ENCODE assay signal across 1 cellular context in genomic region chr6:1230689-1231605, GRCh38.
A peak's percentile ranks its signal among the peaks of the same experiment; 100 is the strongest.
TF ChIP-seq lines count a peak whose summit lies in the region.

No MANE protein-coding gene starts in this region.

TF ChIP-seq in HepG2, 621 proteins besides CTCF, POLR2A, EP300 and RAD21 (continued from another document and continues in another):
- TF ChIP-seq KAT8 (CRISPR knock-in tag; IDR thresholded peaks at IDR 0.05) (peak; percentile 65), NFIC (IDR thresholded peaks at IDR 0.05; ENCODE audit: low read length) (peak; percentile 72; the same call in 1 of the 2 replicates), RFXAP (CRISPR knock-in tag; IDR thresholded peaks at IDR 0.05; ENCODE audit: borderline replicate concordance) (0 out of 2 replicates have a peak, but pooled peaks have one; percentile 33), ZBTB43 (CRISPR knock-in tag; conservative IDR thresholded peaks at IDR 0.05) (peak; percentile 79), ZNF292 (CRISPR knock-in tag; IDR thresholded peaks at IDR 0.05; ENCODE audit: borderline replicate concordance, low read depth) (no peak), FOSL2 (CRISPR knock-in tag; IDR thresholded peaks at IDR 0.05) (peak; percentile 80), IRF9 (CRISPR knock-in tag; IDR thresholded peaks at IDR 0.05; ENCODE audit: borderline replicate concordance) (peak; percentile 53; the same call in 1 of the 2 replicates), KDM5B (CRISPR knock-in tag; IDR thresholded peaks at IDR 0.05; ENCODE audit: borderline replicate concordance) (peak; percentile 80; the same call in 1 of the 2 replicates), ESRRA (CRISPR knock-in tag; IDR thresholded peaks at IDR 0.05; ENCODE audit: low read depth) (peak; percentile 52; the same call in 1 of the 2 replicates), PAX8 (CRISPR knock-in tag; IDR thresholded peaks at IDR 0.05; ENCODE audit: borderline replicate concordance) (peak; percentile 69; the same call in 1 of the 2 replicates), ZNF530 (CRISPR knock-in tag; IDR thresholded peaks at IDR 0.05; ENCODE audit: low read depth) (no peak), HMG20A (CRISPR knock-in tag; IDR thresholded peaks at IDR 0.05; ENCODE audit: borderline replicate concordance) (peak; percentile 57; the same call in 1 of the 2 replicates), PRPF4 (IDR thresholded peaks at IDR 0.05; ENCODE audit: low read depth, low read length, poor library complexity, severe bottlenecking) (no peak), FUBP1 (CRISPR knock-in tag; IDR thresholded peaks at IDR 0.05; ENCODE audit: borderline replicate concordance) (peak; percentile 63; the same call in 1 of the 2 replicates), ZNF580 (CRISPR knock-in tag; IDR thresholded peaks at IDR 0.05; ENCODE audit: borderline replicate concordance, low read depth) (peak; percentile 61), SOX13 (IDR thresholded peaks at IDR 0.05) (0 out of 2 replicates have a peak, but pooled peaks have one; percentile 37), SOX13 (CRISPR knock-in tag; conservative IDR thresholded peaks at IDR 0.05 in 1 of 2, IDR thresholded peaks at IDR 0.05 in 1 of 2) (peak in 1 of 2 experiments; percentile 89; a peak in 2 of 4 replicates), TCF12 (IDR thresholded peaks at IDR 0.05) (no peak), TCF12 (CRISPR knock-in tag; IDR thresholded peaks at IDR 0.05) (peak; percentile 55; the same call in 1 of the 2 replicates), STAG1 (CRISPR knock-in tag; IDR thresholded peaks at IDR 0.05) (peak; percentile 11; the same call in 1 of the 2 replicates), ZNF781 (CRISPR knock-in tag; IDR thresholded peaks at IDR 0.05; ENCODE audit: borderline replicate concordance, not compliant biosample characterization) (peak; percentile 49), SIN3B (IDR thresholded peaks at IDR 0.05; ENCODE audit: low read length) (no peak), ZNF777 (CRISPR knock-in tag; IDR thresholded peaks at IDR 0.05) (peak; percentile 57), RARG (CRISPR knock-in tag; IDR thresholded peaks at IDR 0.05; ENCODE audit: low read depth) (peak; percentile 84; the same call in 1 of the 2 replicates), DMAP1 (CRISPR knock-in tag; IDR thresholded peaks at IDR 0.05) (peak; percentile 77), FLYWCH1 (CRISPR knock-in tag; IDR thresholded peaks at IDR 0.05) (peak; percentile 62; the same call in 1 of the 2 replicates), ZNF891 (CRISPR knock-in tag; IDR thresholded peaks at IDR 0.05) (no peak), BRD4 (CRISPR knock-in tag; IDR thresholded peaks at IDR 0.05) (peak; percentile 97), NKX3-1 (CRISPR knock-in tag; IDR thresholded peaks at IDR 0.05) (peak; percentile 28; the same call in 1 of the 2 replicates), ZNF205 (CRISPR knock-in tag; IDR thresholded peaks at IDR 0.05) (peak; percentile 30; the same call in 1 of the 2 replicates), BORCS8-MEF2B (CRISPR knock-in tag; IDR thresholded peaks at IDR 0.05) (peak; percentile 73), ZNF772 (CRISPR knock-in tag; IDR thresholded peaks at IDR 0.05) (no peak), PPARG (CRISPR knock-in tag; conservative IDR thresholded peaks at IDR 0.05) (peak; percentile 75), RFXANK (CRISPR knock-in tag; IDR thresholded peaks at IDR 0.05) (0 out of 2 replicates have a peak, but pooled peaks have one; percentile 63), TAF1 (CRISPR knock-in tag; IDR thresholded peaks at IDR 0.05) (peak; percentile 47), MLXIP (CRISPR knock-in tag; IDR thresholded peaks at IDR 0.05; ENCODE audit: borderline replicate concordance) (no peak), PHF21A (CRISPR knock-in tag; IDR thresholded peaks at IDR 0.05) (peak; percentile 68), REPIN1 (CRISPR knock-in tag; IDR thresholded peaks at IDR 0.05; ENCODE audit: borderline replicate concordance, low read depth) (peak; percentile 87), ZNF3 (CRISPR knock-in tag; IDR thresholded peaks at IDR 0.05) (no peak; the same call in 1 of the 2 replicates), ZNF704 (CRISPR knock-in tag; IDR thresholded peaks at IDR 0.05; ENCODE audit: borderline replicate concordance) (0 out of 2 replicates have a peak, but pooled peaks have one; percentile 66), MYPOP (CRISPR knock-in tag; IDR thresholded peaks at IDR 0.05) (no peak; the same call in 1 of the 2 replicates), KLF6 (CRISPR knock-in tag; IDR thresholded peaks at IDR 0.05) (0 out of 2 replicates have a peak, but pooled peaks have one; percentile 61), SALL1 (CRISPR knock-in tag; IDR thresholded peaks at IDR 0.05) (peak; percentile 83), ZNF737 (CRISPR knock-in tag; IDR thresholded peaks at IDR 0.05; ENCODE audit: borderline replicate concordance) (no peak)
- TF ChIP-seq, protein P1, sequence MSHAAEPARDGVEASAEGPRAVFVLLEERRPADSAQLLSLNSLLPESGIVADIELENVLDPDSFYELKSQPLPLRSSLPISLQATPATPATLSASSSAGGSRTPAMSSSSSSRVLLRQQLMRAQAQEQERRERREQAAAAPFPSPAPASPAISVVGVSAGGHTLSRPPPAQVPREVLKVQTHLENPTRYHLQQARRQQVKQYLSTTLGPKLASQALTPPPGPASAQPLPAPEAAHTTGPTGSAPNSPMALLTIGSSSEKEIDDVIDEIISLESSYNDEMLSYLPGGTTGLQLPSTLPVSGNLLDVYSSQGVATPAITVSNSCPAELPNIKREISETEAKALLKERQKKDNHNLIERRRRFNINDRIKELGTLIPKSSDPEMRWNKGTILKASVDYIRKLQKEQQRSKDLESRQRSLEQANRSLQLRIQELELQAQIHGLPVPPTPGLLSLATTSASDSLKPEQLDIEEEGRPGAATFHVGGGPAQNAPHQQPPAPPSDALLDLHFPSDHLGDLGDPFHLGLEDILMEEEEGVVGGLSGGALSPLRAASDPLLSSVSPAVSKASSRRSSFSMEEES (CRISPR knock-in tag; IDR thresholded peaks at IDR 0.05): peak; percentile 12
- TF ChIP-seq, protein P2, sequence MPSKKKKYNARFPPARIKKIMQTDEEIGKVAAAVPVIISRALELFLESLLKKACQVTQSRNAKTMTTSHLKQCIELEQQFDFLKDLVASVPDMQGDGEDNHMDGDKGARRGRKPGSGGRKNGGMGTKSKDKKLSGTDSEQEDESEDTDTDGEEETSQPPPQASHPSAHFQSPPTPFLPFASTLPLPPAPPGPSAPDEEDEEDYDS (CRISPR knock-in tag; IDR thresholded peaks at IDR 0.05): peak; percentile 12; the same call in 1 of the 2 replicates
- TF ChIP-seq, protein P3, sequence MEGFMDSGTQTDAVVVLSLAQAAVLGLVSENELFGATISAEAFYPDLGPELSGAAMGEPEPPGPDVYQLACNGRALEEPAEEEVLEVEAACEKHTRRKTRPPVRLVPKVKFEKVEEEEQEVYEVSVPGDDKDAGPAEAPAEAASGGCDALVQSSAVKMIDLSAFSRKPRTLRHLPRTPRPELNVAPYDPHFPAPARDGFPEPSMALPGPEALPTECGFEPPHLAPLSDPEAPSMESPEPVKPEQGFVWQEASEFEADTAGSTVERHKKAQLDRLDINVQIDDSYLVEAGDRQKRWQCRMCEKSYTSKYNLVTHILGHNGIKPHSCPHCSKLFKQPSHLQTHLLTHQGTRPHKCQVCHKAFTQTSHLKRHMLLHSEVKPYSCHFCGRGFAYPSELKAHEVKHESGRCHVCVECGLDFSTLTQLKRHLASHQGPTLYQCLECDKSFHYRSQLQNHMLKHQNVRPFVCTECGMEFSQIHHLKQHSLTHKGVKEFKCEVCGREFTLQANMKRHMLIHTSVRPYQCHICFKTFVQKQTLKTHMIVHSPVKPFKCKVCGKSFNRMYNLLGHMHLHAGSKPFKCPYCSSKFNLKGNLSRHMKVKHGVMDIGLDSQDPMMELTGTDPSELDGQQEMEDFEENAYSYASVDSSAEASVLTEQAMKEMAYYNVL (CRISPR knock-in tag; IDR thresholded peaks at IDR 0.05; ENCODE audit: borderline replicate concordance): peak; percentile 92; the same call in 1 of the 2 replicates
- TF ChIP-seq, protein P4, sequence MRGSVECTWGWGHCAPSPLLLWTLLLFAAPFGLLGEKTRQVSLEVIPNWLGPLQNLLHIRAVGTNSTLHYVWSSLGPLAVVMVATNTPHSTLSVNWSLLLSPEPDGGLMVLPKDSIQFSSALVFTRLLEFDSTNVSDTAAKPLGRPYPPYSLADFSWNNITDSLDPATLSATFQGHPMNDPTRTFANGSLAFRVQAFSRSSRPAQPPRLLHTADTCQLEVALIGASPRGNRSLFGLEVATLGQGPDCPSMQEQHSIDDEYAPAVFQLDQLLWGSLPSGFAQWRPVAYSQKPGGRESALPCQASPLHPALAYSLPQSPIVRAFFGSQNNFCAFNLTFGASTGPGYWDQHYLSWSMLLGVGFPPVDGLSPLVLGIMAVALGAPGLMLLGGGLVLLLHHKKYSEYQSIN (CRISPR knock-in tag; IDR thresholded peaks at IDR 0.05; ENCODE audit: borderline replicate concordance): no peak
